17 cellular contexts compared by ENCODE assay signal in genomic region chr20:59821788-59822187, GRCh38.
"Had no signal": no experiment of that assay in that cellular context is flagged by ENCODE, and none has a peak within 500 bp of the region (broad histone marks: within the 10 kb centered on the region; RNA-seq: fewer than 3 reads in every experiment).

No MANE protein-coding gene starts in this region.

- H3K79me2 ChIP-seq: parathyroid adenoma had no signal

- DNase-seq: activated gamma-delta T cell; erythroblast; immature natural killer cell; lower lobe of right lung; natural killer cell; stimulated activated CD4-positive, alpha-beta T cell treated with anti-CD3 and anti-CD28 coated beads, Interleukin-4, amount 100 ng/mL, for 1 hour; stimulated activated naive CD8-positive, alpha-beta T cell treated with anti-CD3 and anti-CD28 coated beads, Interleukin-15, amount 100 ng/mL, for 72 hours had no signal

- H3K4me1 Mint-ChIP-seq: immature natural killer cell; natural killer cell; stimulated activated naive CD8-positive, alpha-beta T cell treated with anti-CD3 and anti-CD28 coated beads, Interleukin-15, amount 100 ng/mL, for 72 hours had no signal

- H3K27ac ChIP-seq: adrenal gland, lower lobe of right lung, neutrophil, parathyroid adenoma had no signal

- H3K9ac ChIP-seq: parathyroid adenoma had no signal

- H3K9me3 Mint-ChIP-seq: activated naive CD4-positive, alpha-beta T cell treated with anti-CD3 and anti-CD28 coated beads, Interleukin-2, amount 50 U/mL, for 72 hours; immature natural killer cell; natural killer cell; stimulated activated naive CD8-positive, alpha-beta T cell treated with anti-CD3 and anti-CD28 coated beads, Interleukin-15, amount 100 ng/mL, for 72 hours; type B pancreatic cell had no signal

- H3K4me2 ChIP-seq: smooth muscle cell had no signal

- H3K4me3 ChIP-seq: adrenal gland, lower lobe of right lung, smooth muscle cell, suprapubic skin had no signal

- H3K27me3 Mint-ChIP-seq: stimulated activated naive CD8-positive, alpha-beta T cell treated with anti-CD3 and anti-CD28 coated beads, Interleukin-15, amount 100 ng/mL, for 72 hours had no signal

- H3K9me3 ChIP-seq: adrenal gland, lower lobe of right lung, neutrophil, suprapubic skin had no signal

- H2AFZ ChIP-seq: parathyroid adenoma had no signal

- H3K4me3 Mint-ChIP-seq: immature natural killer cell; natural killer cell; stimulated activated naive CD8-positive, alpha-beta T cell treated with anti-CD3 and anti-CD28 coated beads, Interleukin-15, amount 100 ng/mL, for 72 hours; type B pancreatic cell had no signal

- H3K27ac Mint-ChIP-seq: activated naive CD4-positive, alpha-beta T cell treated with anti-CD3 and anti-CD28 coated beads, Interleukin-2, amount 50 U/mL, for 72 hours; immature natural killer cell; natural killer cell; type B pancreatic cell had no signal

- H3K27me3 ChIP-seq: adrenal gland, neutrophil, suprapubic skin had no signal

- FAIRE-seq: frontal cortex had no signal

- H3K4me1 ChIP-seq: adrenal gland, parathyroid adenoma had no signal

- ATAC-seq: activated CD4-positive, CD25-positive, alpha-beta regulatory T cell treated with anti-CD3 and anti-CD28 coated beads, Interleukin-2, amount 50 U/mL, for 24 hours; activated naive CD4-positive, alpha-beta T cell treated with anti-CD3 and anti-CD28 coated beads, Interleukin-2, amount 50 U/mL, for 72 hours; lower lobe of right lung; natural killer cell; sciatic nerve; stimulated activated naive CD8-positive, alpha-beta T cell treated with anti-CD3 and anti-CD28 coated beads, Interleukin-15, amount 100 ng/mL, for 72 hours had no signal

- H3K36me3 Mint-ChIP-seq: activated naive CD4-positive, alpha-beta T cell treated with anti-CD3 and anti-CD28 coated beads, Interleukin-2, amount 50 U/mL, for 72 hours; immature natural killer cell; natural killer cell; type B pancreatic cell had no signal

- H3K36me3 ChIP-seq: adrenal gland, lower lobe of right lung, neutrophil, suprapubic skin had no signal
